Comparison of ENCODE assay signal across 11 cellular contexts in the genomic region with DNA sequence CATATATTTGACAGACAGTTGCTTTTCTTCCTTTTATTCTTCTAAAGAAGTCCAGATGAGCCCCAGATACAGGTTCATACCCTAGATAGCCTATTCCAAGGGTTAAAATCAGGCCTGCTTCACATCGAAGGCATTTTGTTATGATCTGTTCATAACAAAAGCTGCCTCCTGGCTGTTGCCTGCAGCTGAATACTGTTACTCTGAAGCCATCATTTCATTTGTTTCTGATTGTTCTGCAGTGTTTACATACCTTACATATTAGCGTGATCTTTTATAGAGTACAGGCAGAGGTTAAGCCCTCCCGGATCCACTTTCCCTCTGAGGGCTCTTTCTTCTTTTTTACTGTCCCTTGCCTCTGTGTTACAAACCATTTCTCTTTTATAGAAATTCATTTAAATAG.
DNase-seq lines count a peak whose midpoint lies in the region; ATAC-seq and TF ChIP-seq lines count a peak whose summit lies in the region.
"Had no signal": no experiment of that assay in that cellular context is flagged by ENCODE, and none has a peak within 500 bp of the region (broad histone marks: within the 10 kb centered on the region; RNA-seq: fewer than 3 reads in every experiment).

No MANE protein-coding gene starts in this region.

- no peaks in the 10 kb centered on the region for H3K79me2 ChIP-seq in PC-3 (ENCODE audit: low read length)

- H3K27ac ChIP-seq in PC-3 (ENCODE audit: low read length) (peak overlapping the region; percentile 94), esophagus muscularis mucosa (replicated peaks in 1 of 4) (peak overlapping the region; percentile 82 to 89 (median 87)), rectal smooth muscle tissue (ENCODE audit: low read depth, low read length) (peak overlapping the region; percentile 86)
- H3K27ac ChIP-seq: cardiac muscle cell had no signal

- H3K27me3 ChIP-seq in PC-3 (ENCODE audit: low read length) (no peaks in the 10 kb centered on the region), esophagus muscularis mucosa (no peaks in the 10 kb centered on the region), rectal smooth muscle tissue (ENCODE audit: control insufficient read depth, insufficient read depth, low read length) (no peaks in the 10 kb centered on the region)
- H3K27me3 ChIP-seq: cardiac muscle cell, upper lobe of left lung had no signal

- H3K4me2 ChIP-seq in PC-3 (ENCODE audit: low read length) = peak overlapping the region; percentile 60

- WGBS in esophagus muscularis mucosa = 29% methylated on average over 3 of the region's 3 CpGs

- no peak overlapping the region for H3K27ac Mint-ChIP-seq in activated naive CD4-positive, alpha-beta T cell treated with anti-CD3 and anti-CD28 coated beads, Interleukin-2, amount 10 ng/mL, durations not matched to agents 7 days and 5 days
- no peak overlapping the region for H3K27ac Mint-ChIP-seq in stimulated activated memory B cell treated with anti-CD40 and anti-IgM and Interleukin-4, amounts not matched to agents 10 μg/mL and 1 μg/mL and 100 μg/mL, for 72 hours

- H3K36me3 ChIP-seq in PC-3 (ENCODE audit: low read depth, low read length) (no peaks in the 10 kb centered on the region), esophagus muscularis mucosa (no peaks in the 10 kb centered on the region), rectal smooth muscle tissue (ENCODE audit: control insufficient read depth, insufficient read depth, low read length) (no peaks in the 10 kb centered on the region)
- H3K36me3 ChIP-seq: cardiac muscle cell, upper lobe of left lung had no signal

- CTCF ChIA-PET in PC-3 (lab: Charles Lee) = interaction anchor here (0.6 kb wide), 2 partner anchors 14 to 33 kb away, joined by 3 to 5 read pairs; no protein-coding TSS in a partner anchor
- CTCF ChIA-PET in activated naive CD4-positive, alpha-beta T cell treated with anti-CD3 and anti-CD28 coated beads, Interleukin-2, amount 10 ng/mL, durations not matched to agents 7 days and 5 days (lab: Charles Lee) = interaction anchor here (0.6 kb wide), 1 partner anchor 10 kb away, joined by 3 read pairs; no protein-coding TSS in a partner anchor

- H3F3A ChIP-seq in PC-3 (ENCODE audit: low read length, unreplicated experiment) = no peaks in the 10 kb centered on the region

- no peak overlapping the region for H3K4me3 Mint-ChIP-seq in activated naive CD4-positive, alpha-beta T cell treated with anti-CD3 and anti-CD28 coated beads, Interleukin-2, amount 10 ng/mL, durations not matched to agents 7 days and 5 days
- no peak overlapping the region for H3K4me3 Mint-ChIP-seq in stimulated activated memory B cell treated with anti-CD40 and anti-IgM and Interleukin-4, amounts not matched to agents 10 μg/mL and 1 μg/mL and 100 μg/mL, for 72 hours

- H3K4me1 Mint-ChIP-seq in activated naive CD4-positive, alpha-beta T cell treated with anti-CD3 and anti-CD28 coated beads, Interleukin-2, amount 10 ng/mL, durations not matched to agents 7 days and 5 days = no peaks in the 10 kb centered on the region
- H3K4me1 Mint-ChIP-seq in stimulated activated memory B cell treated with anti-CD40 and anti-IgM and Interleukin-4, amounts not matched to agents 10 μg/mL and 1 μg/mL and 100 μg/mL, for 72 hours = no peaks in the 10 kb centered on the region

- H3K9me3 ChIP-seq in PC-3 (ENCODE audit: low read length) (no peaks in the 10 kb centered on the region), esophagus muscularis mucosa (no peaks in the 10 kb centered on the region)
- H3K9me3 ChIP-seq: upper lobe of left lung had no signal

- TF ChIP-seq POLR2A in esophagus muscularis mucosa (IDR thresholded peaks at IDR 0.05; ENCODE audit: low read depth) = no peak

- H2AFZ ChIP-seq in PC-3 (ENCODE audit: low read length) = peak overlapping the region; percentile 19; the same call in 1 of the 2 replicates

- no peaks in the 10 kb centered on the region for H3K36me3 Mint-ChIP-seq in activated naive CD4-positive, alpha-beta T cell treated with anti-CD3 and anti-CD28 coated beads, Interleukin-2, amount 10 ng/mL, durations not matched to agents 7 days and 5 days
- H3K36me3 Mint-ChIP-seq in stimulated activated memory B cell treated with anti-CD40 and anti-IgM and Interleukin-4, amounts not matched to agents 10 μg/mL and 1 μg/mL and 100 μg/mL, for 72 hours = peaks cover 7% of the 10 kb centered on the region

- no peaks in the 10 kb centered on the region for H3K27me3 Mint-ChIP-seq in activated naive CD4-positive, alpha-beta T cell treated with anti-CD3 and anti-CD28 coated beads, Interleukin-2, amount 10 ng/mL, durations not matched to agents 7 days and 5 days
- no peaks in the 10 kb centered on the region for H3K27me3 Mint-ChIP-seq in stimulated activated memory B cell treated with anti-CD40 and anti-IgM and Interleukin-4, amounts not matched to agents 10 μg/mL and 1 μg/mL and 100 μg/mL, for 72 hours

- BruUV-seq in PC-3 (replicated peaks; lab: Mats Ljungman, UMichigan) = TSS peak; percentile 89

- peaks cover 1% of the 10 kb centered on the region for H3K9me3 Mint-ChIP-seq in activated naive CD4-positive, alpha-beta T cell treated with anti-CD3 and anti-CD28 coated beads, Interleukin-2, amount 10 ng/mL, durations not matched to agents 7 days and 5 days
- no peaks in the 10 kb centered on the region for H3K9me3 Mint-ChIP-seq in stimulated activated memory B cell treated with anti-CD40 and anti-IgM and Interleukin-4, amounts not matched to agents 10 μg/mL and 1 μg/mL and 100 μg/mL, for 72 hours

- H3K4me3 ChIP-seq in PC-3 (ENCODE audit: low read length) (no peak overlapping the region), esophagus muscularis mucosa (no peak overlapping the region), rectal smooth muscle tissue (ENCODE audit: low read length) (no peak overlapping the region)
- H3K4me3 ChIP-seq: cardiac muscle cell, upper lobe of left lung had no signal

- DNase-seq in ELR (ENCODE audit: low read depth) (peak; percentile 85), PC-3 (peak; percentile 67), esophagus muscularis mucosa (ENCODE audit: extremely low spot score) (no peak), NCI-H446 treated with DMSO at 0.1 percent for 48 hours (lab: John Stamatoyannopoulos, UW) (no peak)
- DNase-seq in activated naive CD4-positive, alpha-beta T cell treated with anti-CD3 and anti-CD28 coated beads, Interleukin-2, amount 10 ng/mL, durations not matched to agents 7 days and 5 days = no peak
- DNase-seq: DND-41, upper lobe of left lung had no signal

- no peak for TF ChIP-seq EP300 in esophagus muscularis mucosa (IDR thresholded peaks at IDR 0.05)

- H4K20me1 ChIP-seq in PC-3 (ENCODE audit: low read length) = no peaks in the 10 kb centered on the region

- H3K4me1 ChIP-seq in PC-3 (ENCODE audit: insufficient read depth, low read length) = peaks cover 25% of the 10 kb centered on the region
- peaks cover 16 to 59% (median 48%) of the 10 kb centered on the region in 4 donors for H3K4me1 ChIP-seq in esophagus muscularis mucosa
- H3K4me1 ChIP-seq in rectal smooth muscle tissue (ENCODE audit: control insufficient read depth, insufficient read depth, low read length) = peaks cover 40% of the 10 kb centered on the region

- intact Hi-C loops in PC-3 (cut with micrococcal nuclease) (loop anchor here (1.0 to 10.0 kb wide), 7 partner anchors 25 to 811 kb away; partner anchors contain the start of genes FGGY and JUN), esophagus muscularis mucosa (cut with DNase I) (loop anchor here (5.0 kb wide), 1 partner anchor 87 kb away; no protein-coding TSS in a partner anchor)

- H3K9ac ChIP-seq in PC-3 (ENCODE audit: low read length) (peak overlapping the region; percentile 79), rectal smooth muscle tissue (ENCODE audit: low read length) (no peak overlapping the region)

- POLR2A ChIA-PET in PC-3 (lab: Charles Lee; ENCODE audit: unreplicated experiment) = interaction anchor here (0.5 to 0.7 kb wide), 4 partner anchors 103 to 773 kb away, joined by 3 to 5 read pairs (median 3); no protein-coding TSS in a partner anchor

- H3K9me2 ChIP-seq in PC-3 (replicated peaks; ENCODE audit: low read length) = no peaks in the 10 kb centered on the region

- ATAC-seq in PC-3 (peak; percentile 85), HG03469 (IDR thresholded peaks at IDR 0.05; ENCODE audit: unreplicated experiment) (no peak)
- ATAC-seq in stimulated activated memory B cell treated with anti-CD40 and anti-IgM and Interleukin-4, amounts not matched to agents 10 μg/mL and 1 μg/mL and 100 μg/mL, for 72 hours = no peak

- no peak for TF ChIP-seq CTCF in PC-3 (conservative IDR thresholded peaks at IDR 0.05; ENCODE audit: low read depth, low read length)
- peak; percentile 28 to 39 (median 34) for TF ChIP-seq CTCF in esophagus muscularis mucosa (IDR thresholded peaks at IDR 0.05)

Comparison
In these comparisons a context has a peak if more than half of its experiments do, and no peak if none do; other contexts are left out.
1. DNase-seq: peak in ELR (single experiment) and PC-3 (single experiment); none in esophagus muscularis mucosa (single experiment), NCI-H446 treated with DMSO at 0.1 percent for 48 hours (single experiment) and activated naive CD4-positive, alpha-beta T cell treated with anti-CD3 and anti-CD28 coated beads, Interleukin-2, amount 10 ng/mL, durations not matched to agents 7 days and 5 days (single experiment).
2. Peak in every context shown above with its lines, with median percentiles within 50 percentile points of each other: H3K27ac ChIP-seq.